ENCODE assay signal across 23 cellular contexts in the genomic region with DNA sequence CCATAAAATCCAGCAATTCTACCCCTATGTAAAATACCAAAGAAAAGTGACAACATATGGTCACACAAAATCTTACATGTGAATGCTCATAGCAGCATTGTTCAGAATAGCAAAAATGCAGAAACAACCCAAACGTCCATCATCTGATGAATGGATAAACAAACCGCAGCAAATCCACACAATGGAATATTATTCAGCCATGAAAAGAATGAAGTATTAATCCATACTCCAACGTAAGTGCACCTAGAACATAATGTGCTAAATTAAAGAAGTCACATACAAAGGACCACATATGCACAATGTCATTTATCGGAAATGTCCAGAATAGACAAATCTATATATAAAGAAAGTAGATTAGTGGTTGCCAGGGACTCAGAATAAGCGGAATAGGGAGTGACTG. TPM values are rescaled to one million over a fixed set of nuclear protein-coding genes. Genes with fewer than 3 reads are reported as not detected.
DNase-seq lines count a peak whose midpoint lies in the region; ATAC-seq, FAIRE-seq and TF ChIP-seq lines count a peak whose summit lies in the region.
"Had no signal": no experiment of that assay in that cellular context is flagged by ENCODE, and none has a peak within 500 bp of the region (broad histone marks: within the 10 kb centered on the region; RNA-seq: fewer than 3 reads in every experiment).

No MANE protein-coding gene starts in this region.

- POLR2A ChIA-PET in CD8-positive, alpha-beta T cell (lab: Charles Lee) = no interaction called here
- POLR2A ChIA-PET in HEK293 (lab: Yijun Ruan, JAX) = no interaction called here
- POLR2A ChIA-PET in K562 (lab: Yijun Ruan, JAX) = no interaction called here

- TF ChIP-seq RAD21 in K562 (CRISPR knock-in tag; conservative IDR thresholded peaks at IDR 0.05 in 1 of 2, IDR thresholded peaks at IDR 0.05 in 1 of 2) = no peak

- peaks cover 3% of the 10 kb centered on the region for H3K9me3 Mint-ChIP-seq in CD8-positive, alpha-beta T cell
- peaks cover 23% of the 10 kb centered on the region for H3K9me3 Mint-ChIP-seq in nephron progenitor cell

- H3K27ac Mint-ChIP-seq in CD8-positive, alpha-beta T cell = peak overlapping the region; percentile 50
- H3K27ac Mint-ChIP-seq in nephron progenitor cell = no peak overlapping the region
- H3K27ac Mint-ChIP-seq: CD14-positive monocyte; CD4-positive, alpha-beta memory T cell; CD4-positive, CD25-positive, alpha-beta regulatory T cell had no signal

- TF ChIP-seq CTCF in CD8-positive, alpha-beta T cell (IDR thresholded peaks at IDR 0.05) = no peak
- TF ChIP-seq CTCF in HEK293 (tag by site-specific recombination; IDR thresholded peaks at IDR 0.05) (no peak), K562 (IDR thresholded peaks at IDR 0.05 in 2 of 3, conservative IDR thresholded peaks at IDR 0.05 in 1 of 3; ENCODE audit: insufficient read depth in 2 of 3, low read depth in 1 of 3, low read length in 3 of 3) (no peak), esophagus muscularis mucosa (IDR thresholded peaks at IDR 0.05) (no peak), nephron progenitor cell (IDR thresholded peaks at IDR 0.05) (no peak)

- in situ Hi-C loops in K562 (cut with MboI) = no loop called here

- peaks cover 17% of the 10 kb centered on the region for H3K36me3 Mint-ChIP-seq in CD8-positive, alpha-beta T cell
- H3K36me3 Mint-ChIP-seq in nephron progenitor cell (ENCODE audit: low read depth) = peaks cover 52% of the 10 kb centered on the region

- peaks cover 3% of the 10 kb centered on the region for H3K4me1 ChIP-seq in CD8-positive, alpha-beta T cell (ENCODE audit: insufficient read depth, low read length)
- peaks cover 7% of the 10 kb centered on the region; the same call in 1 of the 2 replicates for H3K4me1 ChIP-seq in HEK293 (ENCODE audit: control insufficient read depth, insufficient read depth, low read length)
- peaks cover 12 to 25% of the 10 kb centered on the region in 2 experiments; a peak in 4 of 5 replicates for H3K4me1 ChIP-seq in K562 (replicated peaks in 1 of 2; ENCODE audit: control insufficient read depth in 2 of 2, insufficient read depth in 2 of 2, low read length in 2 of 2)
- peaks cover 0 to 37% (median 28%) of the 10 kb centered on the region in 4 donors for H3K4me1 ChIP-seq in esophagus muscularis mucosa
- H3K4me1 ChIP-seq: BE2C had no signal

- CTCF ChIA-PET in CD8-positive, alpha-beta T cell (lab: Charles Lee) = no interaction called here
- CTCF ChIA-PET in HEK293 (lab: Yijun Ruan, JAX) (interaction anchor here (0.7 to 1.2 kb wide), 2 partner anchors 48 to 242 kb away, joined by 3 read pairs; no protein-coding TSS in a partner anchor), K562 (lab: Yijun Ruan, JAX; ENCODE audit: low intra/inter-chr PET ratio) (no interaction called here)

- H3K4me3 Mint-ChIP-seq in CD8-positive, alpha-beta T cell = no peak overlapping the region
- H3K4me3 Mint-ChIP-seq in nephron progenitor cell = no peak overlapping the region
- H3K4me3 Mint-ChIP-seq: CD14-positive monocyte; CD4-positive, alpha-beta memory T cell; CD4-positive, CD25-positive, alpha-beta regulatory T cell had no signal

- ATAC-seq in CD8-positive, alpha-beta T cell = no peak
- no peak for ATAC-seq in K562
- ATAC-seq in GM18873 (IDR thresholded peaks at IDR 0.05; ENCODE audit: low FRiP score, unreplicated experiment) = no peak

- TF ChIP-seq POLR2A in K562 (conservative IDR thresholded peaks at IDR 0.05) (no peak), esophagus muscularis mucosa (IDR thresholded peaks at IDR 0.05; ENCODE audit: low read depth) (no peak)

- no peaks in the 10 kb centered on the region for H4K20me1 ChIP-seq in K562 (replicated peaks; ENCODE audit: control insufficient read depth, insufficient read depth, low read length)

- no peaks in the 10 kb centered on the region for H3K9me1 ChIP-seq in K562 (ENCODE audit: control insufficient read depth, insufficient read depth, low read length)

- TF ChIP-seq EP300 in K562 (IDR thresholded peaks at IDR 0.05; ENCODE audit: low read length) = no peak
- TF ChIP-seq EP300 in esophagus muscularis mucosa (IDR thresholded peaks at IDR 0.05) = no peak

- intact Hi-C loops in CD8-positive, alpha-beta T cell (cut with DNase I, micrococcal nuclease) = no loop called here
- intact Hi-C loops in K562 (cut with micrococcal nuclease) = no loop called here
- intact Hi-C loops in esophagus muscularis mucosa (cut with DNase I) = no loop called here

- no peak for DNase-seq in CD8-positive, alpha-beta T cell
- DNase-seq in K562 (ENCODE audit: extremely low read depth in 1 of 4, low spot score in 3 of 4) = no peak
- peak; percentile 0 for DNase-seq in esophagus muscularis mucosa (ENCODE audit: extremely low spot score)
- DNase-seq in NCI-H1105 treated with DMSO at 0.1 percent for 48 hours (lab: John Stamatoyannopoulos, UW) = no peak
- no peak for DNase-seq in nephron progenitor cell
- DNase-seq: 8988T; ACHN; BE2C; C1 segment of cervical spinal cord; Caco-2; Calu3; CD4-positive, alpha-beta memory T cell; CD4-positive, CD25-positive, alpha-beta regulatory T cell; DMS79 treated with DMSO at 0.1 percent for 48 hours; GF-D8 had no signal

- no peak overlapping the region for H3K4me2 ChIP-seq in K562 (ENCODE audit: insufficient read depth, low read length)
- H3K4me2 ChIP-seq: BLaER1 had no signal

- WGBS in K562 (ENCODE audit: insufficient coverage, low coverage, missing lambda C conversion rate) = 90% methylated on average over 5 of the region's 5 CpGs
- WGBS in esophagus muscularis mucosa = 89% methylated on average over 5 of the region's 5 CpGs

- no peaks in the 10 kb centered on the region for H3K27me3 ChIP-seq in CD8-positive, alpha-beta T cell (ENCODE audit: insufficient read depth, low read length)
- no peaks in the 10 kb centered on the region for H3K27me3 ChIP-seq in K562 (ENCODE audit: control insufficient read depth in 2 of 2, insufficient read depth in 2 of 2, low read length in 2 of 2)
- no peaks in the 10 kb centered on the region for H3K27me3 ChIP-seq in esophagus muscularis mucosa
- H3K27me3 ChIP-seq: BE2C, BLaER1 had no signal

- H2AFZ ChIP-seq in K562 (ENCODE audit: low read depth, low read length) = no peak overlapping the region

- no TSS peak for BruUV-seq in K562 (replicated peaks; lab: Mats Ljungman, UMichigan)

- no peak overlapping the region for H3K9ac ChIP-seq in K562 (ENCODE audit: insufficient read depth in 1 of 2, low read depth in 2 of 2, low read length in 2 of 2)
- H3K9ac ChIP-seq: BLaER1 had no signal

- peaks cover 49% of the 10 kb centered on the region for H3K79me2 ChIP-seq in K562 (ENCODE audit: control insufficient read depth, insufficient read depth, low read length)

- H3K27ac ChIP-seq in CD8-positive, alpha-beta T cell (ENCODE audit: low read depth, low read length) = no peak overlapping the region
- H3K27ac ChIP-seq in HEK293 (ENCODE audit: extremely low read depth, low read depth, low read length) (no peak overlapping the region), K562 (ENCODE audit: extremely low read depth, low read depth, low read length) (no peak overlapping the region), esophagus muscularis mucosa (replicated peaks in 1 of 4) (no peak overlapping the region)
- H3K27ac ChIP-seq: BLaER1 had no signal

- H3K9me3 ChIP-seq in CD8-positive, alpha-beta T cell (ENCODE audit: low read length) = no peaks in the 10 kb centered on the region
- H3K9me3 ChIP-seq in HEK293 (ENCODE audit: control insufficient read depth, insufficient read depth, low read depth, low read length) (no peaks in the 10 kb centered on the region), K562 (replicated peaks; ENCODE audit: control insufficient read depth, insufficient read depth, low read depth, low read length) (no peaks in the 10 kb centered on the region), esophagus muscularis mucosa (no peaks in the 10 kb centered on the region)
- H3K9me3 ChIP-seq: BE2C had no signal

- FAIRE-seq in K562 (lab: Jason Lieb, UNC) = no peak
- FAIRE-seq: A204.1, D721Med, G401.6, GM12891 had no signal

- H3K27me3 Mint-ChIP-seq in CD8-positive, alpha-beta T cell (ENCODE audit: low read depth) = no peaks in the 10 kb centered on the region
- H3K27me3 Mint-ChIP-seq in nephron progenitor cell (ENCODE audit: low read depth, poor library complexity) = peaks cover 4% of the 10 kb centered on the region
- H3K27me3 Mint-ChIP-seq: CD4-positive, alpha-beta memory T cell; CD4-positive, CD25-positive, alpha-beta regulatory T cell had no signal

- peaks cover 36% of the 10 kb centered on the region for H3K4me1 Mint-ChIP-seq in CD8-positive, alpha-beta T cell (ENCODE audit: low read depth)
- H3K4me1 Mint-ChIP-seq in nephron progenitor cell = peaks cover 17% of the 10 kb centered on the region

- peaks cover 3% of the 10 kb centered on the region for H3K36me3 ChIP-seq in CD8-positive, alpha-beta T cell (ENCODE audit: insufficient read depth, low read length)
- no peaks in the 10 kb centered on the region for H3K36me3 ChIP-seq in HEK293 (ENCODE audit: control insufficient read depth in 2 of 2, insufficient read depth in 1 of 2, low read length in 2 of 2)
- H3K36me3 ChIP-seq in K562 (ENCODE audit: control insufficient read depth, insufficient read depth, low read length) = no peaks in the 10 kb centered on the region
- no peaks in the 10 kb centered on the region for H3K36me3 ChIP-seq in esophagus muscularis mucosa
- H3K36me3 ChIP-seq: BE2C had no signal

- no peak overlapping the region for H3K4me3 ChIP-seq in CD8-positive, alpha-beta T cell (ENCODE audit: low read depth, low read length)
- no peak overlapping the region for H3K4me3 ChIP-seq in HEK293 (ENCODE audit: low read depth, low read length)
- no peak overlapping the region for H3K4me3 ChIP-seq in K562
- H3K4me3 ChIP-seq in esophagus muscularis mucosa = no peak overlapping the region
- H3K4me3 ChIP-seq: BLaER1 had no signal

RNA-seq across cellular contexts. Expression of gene SMURF1, which starts 57.4 kb away (rescaled TPM):
- total RNA-seq in CD8-positive, alpha-beta T cell = 10 to 100 TPM; 42.5 to 44.8 TPM
- 44.4 and 51.4 TPM in 2 replicates for total RNA-seq in K562 (2011; cell fraction: chromatin; rRNA removed; ENCODE audit: low replicate concordance)
- total RNA-seq in K562 (2011; cell fraction: nucleolus; rRNA removed) = 19.2 and 23.2 TPM in 2 replicates
- 27.4 and 30.5 TPM in 2 replicates for total RNA-seq in K562 (2011; cell fraction: nucleoplasm; rRNA removed)
- 13.5 and 14.8 TPM in 2 replicates for total RNA-seq in K562 (2014; rRNA removed)
- 10.5 and 11.6 TPM in 2 replicates for total RNA-seq in K562 (2014; rRNA removed; fragmentation: Illumina TruSeq; extraction: Trizol)
- 12.8 and 13.1 TPM in 2 replicates for total RNA-seq in K562 (2015; rRNA removed; fragmentation: Illumina TruSeq; extraction: Trizol)
- total RNA-seq in K562 (2021) = 18.2 and 20.1 TPM in 2 replicates
- polyA plus RNA-seq in K562 (2011; rRNA removed) = 10.1 and 10.3 TPM in 2 replicates
- 6.5 and 7.0 TPM in 2 replicates for polyA plus RNA-seq in K562 (2011; cell fraction: cytosol; rRNA removed)
- polyA plus RNA-seq in K562 (2011; cell fraction: nucleus; rRNA removed) = 15.9 and 21.8 TPM in 2 replicates
- 11.3 and 12.0 TPM in 2 replicates for polyA plus RNA-seq in K562 (2012)
- 14.4 and 16.1 TPM in 2 replicates for polyA plus RNA-seq in K562 (2014; fragmentation: Illumina TruSeq; extraction: Trizol)
- polyA plus RNA-seq in K562 (2014; fragmentation: Nextera tagmentation; extraction: Ambion mirVana) = 1 to 10 TPM; 1.0 to 1.3 TPM
- polyA plus RNA-seq in K562 (2014; rRNA removed) = 12.5 and 12.6 TPM in 2 replicates
- polyA minus RNA-seq in K562 (2011; rRNA and poly(A)+ RNA removed) = 10.2 and 11.4 TPM in 2 replicates
- 5.6 and 7.7 TPM in 2 replicates for polyA minus RNA-seq in K562 (2011; cell fraction: cytosol; rRNA and poly(A)+ RNA removed)
- polyA minus RNA-seq in K562 (2011; cell fraction: nucleus; rRNA and poly(A)+ RNA removed) = 7.7 and 9.3 TPM in 2 replicates
- 10 to 100 TPM; 19.1 to 27.4 (median 23.9) TPM for total RNA-seq in esophagus muscularis mucosa
